8 cellular contexts compared by ENCODE assay signal in the genomic region with DNA sequence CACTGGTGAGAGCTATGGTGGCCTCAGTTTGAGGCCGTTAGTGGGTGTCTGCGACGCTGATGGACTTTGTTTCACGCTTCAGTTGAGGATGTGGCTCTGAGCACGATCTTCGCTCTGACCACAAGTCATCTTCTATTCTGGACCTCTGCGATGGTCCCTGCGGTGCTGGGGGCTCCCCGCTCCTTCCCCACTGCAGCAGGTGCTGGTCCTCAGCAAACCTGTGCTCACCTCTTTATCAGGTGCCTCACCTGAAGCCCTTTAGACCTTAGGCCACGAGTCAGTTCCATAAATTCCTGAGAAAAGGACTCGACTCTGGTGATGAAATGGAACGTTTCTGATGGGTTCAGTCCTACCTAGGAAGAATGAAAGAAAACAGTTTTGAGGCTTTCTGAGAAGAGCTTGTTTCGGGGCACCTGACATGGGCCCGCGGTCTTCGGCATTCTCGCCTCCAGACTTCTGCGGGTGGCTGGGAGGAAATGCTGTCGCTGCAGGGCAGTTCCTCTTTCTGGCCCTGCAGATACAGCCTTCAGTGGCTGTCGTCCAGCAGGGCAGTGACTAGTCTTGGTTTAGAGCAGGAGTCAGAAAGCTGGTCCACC. TPM values are rescaled to one million over a fixed set of nuclear protein-coding genes. Genes with fewer than 3 reads are reported as not detected.
DNase-seq lines count a peak whose midpoint lies in the region; ATAC-seq lines count a peak whose summit lies in the region.

No MANE protein-coding gene starts in this region.

- intact Hi-C loops in activated CD4-positive, alpha-beta T cell treated with anti-CD3 and anti-CD28 coated beads for 36 hours (cut with DNase I, micrococcal nuclease) = no loop called here

- peaks cover 34% of the 10 kb centered on the region for H3K4me1 Mint-ChIP-seq in activated CD4-positive, alpha-beta T cell treated with anti-CD3 and anti-CD28 coated beads for 36 hours

- H3K27ac Mint-ChIP-seq in activated CD4-positive, alpha-beta T cell treated with anti-CD3 and anti-CD28 coated beads for 36 hours = peak overlapping the region; percentile 84

- CTCF ChIA-PET in activated CD4-positive, alpha-beta T cell treated with anti-CD3 and anti-CD28 coated beads for 36 hours (lab: Charles Lee) = interaction anchor here (0.6 kb wide), 1 partner anchor 19 kb away, joined by 3 read pairs; no protein-coding TSS in a partner anchor

- peaks cover 2% of the 10 kb centered on the region for H3K36me3 Mint-ChIP-seq in activated CD4-positive, alpha-beta T cell treated with anti-CD3 and anti-CD28 coated beads for 36 hours (ENCODE audit: low read depth)

- no peaks in the 10 kb centered on the region for H3K27me3 Mint-ChIP-seq in activated CD4-positive, alpha-beta T cell treated with anti-CD3 and anti-CD28 coated beads for 36 hours

- H3K4me3 Mint-ChIP-seq in activated CD4-positive, alpha-beta T cell treated with anti-CD3 and anti-CD28 coated beads for 36 hours = peak overlapping the region; percentile 54

- H3K9me3 Mint-ChIP-seq in activated CD4-positive, alpha-beta T cell treated with anti-CD3 and anti-CD28 coated beads for 36 hours (ENCODE audit: low read depth) = no peaks in the 10 kb centered on the region

- ATAC-seq in activated CD4-positive, alpha-beta T cell treated with anti-CD3 and anti-CD28 coated beads for 36 hours = no peak
- ATAC-seq in HG03280 (IDR thresholded peaks at IDR 0.05; ENCODE audit: unreplicated experiment) (peak; percentile 49), GM21717 (IDR thresholded peaks at IDR 0.05; ENCODE audit: unreplicated experiment) (no peak)

- POLR2A ChIA-PET in activated CD4-positive, alpha-beta T cell treated with anti-CD3 and anti-CD28 coated beads for 36 hours (lab: Charles Lee) = no interaction called here

- peak; percentile 54 for DNase-seq in activated CD4-positive, alpha-beta T cell treated with anti-CD3 and anti-CD28 coated beads for 36 hours
- no peak for DNase-seq in activated CD4-positive, alpha-beta T cell treated with anti-CD3 and anti-CD28 coated beads, Interleukin-2, amount 50 U/mL, for 1 hour
- DNase-seq in activated CD8-positive, alpha-beta memory T cell treated with anti-CD3 and anti-CD28 coated beads, Interleukin-2, amount 50 U/mL, for 4 hours = peak; percentile 17
- DNase-seq in pons (ENCODE audit: low spot score) (peak; percentile 57), DMS 273 treated with DMSO at 0.1 percent for 48 hours (lab: John Stamatoyannopoulos, UW) (no peak), HK-2 (ENCODE audit: unreplicated experiment) (no peak)

RNA-seq across cellular contexts. Expression of a gene that starts 4.7 kb away (rescaled TPM):
- total RNA-seq in activated CD4-positive, alpha-beta T cell treated with anti-CD3 and anti-CD28 coated beads for 36 hours = 10 to 100 TPM; 24.0 to 26.2 TPM

RNA-seq across cellular contexts. Expression of a gene that starts 33.0 kb away (rescaled TPM):
- total RNA-seq in activated CD4-positive, alpha-beta T cell treated with anti-CD3 and anti-CD28 coated beads for 36 hours = 1 to 10 TPM; 2.3 to 2.4 TPM

Comparison
In these comparisons a context has a peak if more than half of its experiments do, and no peak if none do; other contexts are left out.
1. DNase-seq: peak in activated CD4-positive, alpha-beta T cell treated with anti-CD3 and anti-CD28 coated beads for 36 hours (single experiment), activated CD8-positive, alpha-beta memory T cell treated with anti-CD3 and anti-CD28 coated beads, Interleukin-2, amount 50 U/mL, for 4 hours (single experiment) and pons (single experiment); none in activated CD4-positive, alpha-beta T cell treated with anti-CD3 and anti-CD28 coated beads, Interleukin-2, amount 50 U/mL, for 1 hour (single experiment), DMS 273 treated with DMSO at 0.1 percent for 48 hours (single experiment) and HK-2 (single experiment).